16 cellular contexts compared by ENCODE assay signal in genomic region chr2:97715951-97716694, GRCh38. TPM values are rescaled to one million over a fixed set of nuclear protein-coding genes. Genes with fewer than 3 reads are reported as not detected.
DNase-seq lines count a peak whose midpoint lies in the region; ATAC-seq and TF ChIP-seq lines count a peak whose summit lies in the region.
"Had no signal": no experiment of that assay in that cellular context is flagged by ENCODE, and none has a peak within 500 bp of the region (broad histone marks: within the 10 kb centered on the region; RNA-seq: fewer than 3 reads in every experiment).

No MANE protein-coding gene starts in this region.

- BruUV-seq in mammary epithelial cell (replicated peaks; lab: Mats Ljungman, UMichigan): no TSS peak

- CTCF ChIA-PET in mammary epithelial cell (lab: Charles Lee; ENCODE audit: low non-redundant PET): no interaction called here

- WGBS in heart right ventricle, 2 donors: 83 to 85% methylated on average over 9 of the region's 9 CpGs
- WGBS in mammary epithelial cell (ENCODE audit: low coverage, missing lambda C conversion rate): 67% methylated on average over 6 of the region's 9 CpGs

- TF ChIP-seq CTCF in heart right ventricle (IDR thresholded peaks at IDR 0.05): no peak
- no peak for TF ChIP-seq CTCF in type B pancreatic cell (conservative IDR thresholded peaks at IDR 0.05)
- no peak for TF ChIP-seq CTCF in mammary epithelial cell (conservative IDR thresholded peaks at IDR 0.05 in 1 of 2, IDR thresholded peaks at IDR 0.05 in 1 of 2; ENCODE audit: extremely low read depth in 1 of 2, insufficient read depth in 1 of 2, low read depth in 1 of 2, low read length in 2 of 2)

- H3K9ac ChIP-seq in mammary epithelial cell (ENCODE audit: insufficient read depth, low read length): no peak overlapping the region
- H3K9ac ChIP-seq: parathyroid adenoma had no signal

- no peaks in the 10 kb centered on the region for H3K79me2 ChIP-seq in mammary epithelial cell (ENCODE audit: insufficient read depth, low read length)
- H3K79me2 ChIP-seq: parathyroid adenoma had no signal

- H3K27me3 ChIP-seq in heart right ventricle (no peaks in the 10 kb centered on the region), mammary epithelial cell (ENCODE audit: insufficient read depth, low read length) (no peaks in the 10 kb centered on the region)
- H3K27me3 ChIP-seq: brain microvascular endothelial cell, thyroid gland had no signal

- no peak overlapping the region for H3K4me2 ChIP-seq in mammary epithelial cell (ENCODE audit: insufficient read depth, low read depth, low read length)

- H3K9me3 Mint-ChIP-seq in activated T-cell treated with anti-CD3 and anti-CD28 coated beads, Interleukin-2, amount 50 U/mL, for 72 hours: no peaks in the 10 kb centered on the region
- H3K9me3 Mint-ChIP-seq in type B pancreatic cell: no peaks in the 10 kb centered on the region

- H3K4me3 ChIP-seq in heart right ventricle (peak overlapping the region in 1 of 10 donors; percentile 51), mammary epithelial cell (replicated peaks in 1 of 3; ENCODE audit: insufficient read depth in 1 of 3, low read depth in 2 of 3, low read length in 3 of 3) (no peak overlapping the region)
- H3K4me3 ChIP-seq: thyroid gland had no signal

- no peaks in the 10 kb centered on the region for H4K20me1 ChIP-seq in mammary epithelial cell (ENCODE audit: insufficient read depth, low read length)

- H3K36me3 Mint-ChIP-seq in activated T-cell treated with anti-CD3 and anti-CD28 coated beads, Interleukin-2, amount 50 U/mL, for 72 hours (ENCODE audit: insufficient read depth in 2 of 2): peaks cover 7 to 26% of the 10 kb centered on the region in 2 donors
- H3K36me3 Mint-ChIP-seq in type B pancreatic cell: no peaks in the 10 kb centered on the region

- H3K27ac ChIP-seq in heart right ventricle (peak overlapping the region in 1 of 10 donors; percentile 80), mammary epithelial cell (ENCODE audit: insufficient read depth, low read depth, low read length) (no peak overlapping the region)
- H3K27ac ChIP-seq: brain microvascular endothelial cell, parathyroid adenoma, thyroid gland had no signal

- no peaks in the 10 kb centered on the region for H3K27me3 Mint-ChIP-seq in activated T-cell treated with anti-CD3 and anti-CD28 coated beads, Interleukin-2, amount 50 U/mL, for 72 hours (ENCODE audit: low read depth)
- H3K27me3 Mint-ChIP-seq in type B pancreatic cell: peaks cover 3% of the 10 kb centered on the region

- H3K4me1 ChIP-seq in heart right ventricle (peaks cover 0 to 12% (median 0%) of the 10 kb centered on the region in 9 donors), mammary epithelial cell (ENCODE audit: insufficient read depth, low read length) (no peaks in the 10 kb centered on the region)
- H3K4me1 ChIP-seq: thyroid gland had no signal

- peaks cover 96% of the 10 kb centered on the region for H3K4me1 Mint-ChIP-seq in activated T-cell treated with anti-CD3 and anti-CD28 coated beads, Interleukin-2, amount 50 U/mL, for 72 hours (ENCODE audit: low read depth)
- H3K4me1 Mint-ChIP-seq in type B pancreatic cell (ENCODE audit: unreplicated experiment): peaks cover 37% of the 10 kb centered on the region

- ATAC-seq in Right ventricle myocardium inferior: no peak
- no peak for ATAC-seq in heart right ventricle
- no peak for ATAC-seq in activated T-cell treated with anti-CD3 and anti-CD28 coated beads, Interleukin-2, amount 50 U/mL, for 72 hours (replicated peaks in 1 of 2)
- ATAC-seq: HCT116 had no signal

- dilution Hi-C loops in mammary epithelial cell (cut with HindIII; ENCODE audit: low sequenced_read_pairs): no loop called here

- no peak overlapping the region for H2AFZ ChIP-seq in mammary epithelial cell (ENCODE audit: low read depth, low read length)
- H2AFZ ChIP-seq: parathyroid adenoma had no signal

- no peaks in the 10 kb centered on the region for H3K36me3 ChIP-seq in heart right ventricle
- H3K36me3 ChIP-seq in mammary epithelial cell (ENCODE audit: insufficient read depth, low read length): no peaks in the 10 kb centered on the region
- H3K36me3 ChIP-seq: brain microvascular endothelial cell, thyroid gland had no signal

- peak overlapping the region; percentile 93 to 96 for H3K4me3 Mint-ChIP-seq in activated T-cell treated with anti-CD3 and anti-CD28 coated beads, Interleukin-2, amount 50 U/mL, for 72 hours
- no peak overlapping the region for H3K4me3 Mint-ChIP-seq in type B pancreatic cell

- in situ Hi-C loops in mammary epithelial cell (cut with MboI; ENCODE audit: low sequenced_read_pairs in 2 of 2): loop anchor here in 1 of 2 donors (25.0 kb wide), 1 partner anchor 671 kb away; no protein-coding TSS in a partner anchor

- intact Hi-C loops in Right ventricle myocardium inferior (cut with DNase I): no loop called here
- intact Hi-C loops in heart right ventricle (cut with DNase I): loop anchor here in 1 of 10 donors (10.0 kb wide), 1 partner anchor 669 kb away; no protein-coding TSS in a partner anchor
- intact Hi-C loops in mammary epithelial cell (cut with micrococcal nuclease): no loop called here

- no peaks in the 10 kb centered on the region for H3K9me3 ChIP-seq in heart right ventricle
- H3K9me3 ChIP-seq in mammary epithelial cell (replicated peaks; ENCODE audit: insufficient read depth, low read length): no peaks in the 10 kb centered on the region
- H3K9me3 ChIP-seq: thyroid gland had no signal

- peak overlapping the region; percentile 97 for H3K27ac Mint-ChIP-seq in activated T-cell treated with anti-CD3 and anti-CD28 coated beads, Interleukin-2, amount 50 U/mL, for 72 hours
- H3K27ac Mint-ChIP-seq in type B pancreatic cell: peak overlapping the region; percentile 40

- DNase-seq in Right ventricle myocardium inferior (ENCODE audit: missing footprints): peak; percentile 59
- DNase-seq in heart right ventricle: no peak
- no peak for DNase-seq in activated T-cell treated with anti-CD3 and anti-CD28 coated beads, Interleukin-2, amount 50 U/mL, for 72 hours
- DNase-seq in mesenteric fat pad (ENCODE audit: low spot score): peak; percentile 51
- no peak for DNase-seq in type B pancreatic cell (ENCODE audit: extremely low spot score, unreplicated experiment)
- no peak for DNase-seq in mammary epithelial cell
- DNase-seq in NCI-H345 treated with DMSO at 0.1 percent for 48 hours (lab: John Stamatoyannopoulos, UW; ENCODE audit: unreplicated experiment): no peak
- no peak for DNase-seq in glomerular visceral epithelial cell (ENCODE audit: extremely low spot score)
- DNase-seq: brain microvascular endothelial cell; effector CD8-positive, alpha-beta T cell; NCI-H1048; thyroid gland had no signal

RNA-seq across cellular contexts. Expression of gene ZAP70, which starts 2.7 kb away (rescaled TPM):
- total RNA-seq in Right ventricle myocardium inferior (1.6 TPM), heart right ventricle (1 to 10 TPM in 3 of 10 donors, under 1 TPM in 7; 0.42 to 8.7 (median 0.67) TPM), mesenteric fat pad (1.3 TPM), type B pancreatic cell (ENCODE audit: low replicate concordance) (1.2 and 2.5 TPM in 2 replicates), mammary epithelial cell (under 1 TPM in 1 of 2 donors, not detected in 1; 0.17 TPM)
- polyA plus RNA-seq in heart right ventricle (1 to 10 TPM in 1 of 2 donors, under 1 TPM in 1; 0.61 to 1.3 TPM), mammary epithelial cell (0.06 TPM)
- total RNA-seq in activated T-cell treated with anti-CD3 and anti-CD28 coated beads, Interleukin-2, amount 50 U/mL, for 72 hours: 100 to 1,000 TPM; 164 to 190 TPM
- polyA minus RNA-seq in mammary epithelial cell: not detected
- total RNA-seq: fibroblast of villous mesenchyme, lung microvascular endothelial cell had no signal

RNA-seq across cellular contexts. Expression of gene C2orf92, which starts 46.6 kb away (rescaled TPM):
- total RNA-seq in Right ventricle myocardium inferior (1.1 TPM), heart right ventricle (1 to 10 TPM; 1.5 to 4.4 (median 2.9) TPM), mesenteric fat pad (5.9 TPM), type B pancreatic cell (ENCODE audit: low replicate concordance) (9.0 and 11.5 TPM in 2 replicates), mammary epithelial cell (1 to 10 TPM; 1.5 to 2.8 TPM)
- polyA plus RNA-seq in heart right ventricle (10 to 100 TPM in 1 of 2 donors, under 1 TPM in 1; 0.83 to 25.4 TPM), mammary epithelial cell (0.84 TPM)
- 10 to 100 TPM; 15.2 to 18.0 TPM for total RNA-seq in activated T-cell treated with anti-CD3 and anti-CD28 coated beads, Interleukin-2, amount 50 U/mL, for 72 hours
- polyA minus RNA-seq in mammary epithelial cell: not detected

RNA-seq across cellular contexts. Expression of gene ACTR1B, which starts 52.3 kb away (rescaled TPM):
- 60.3 TPM for total RNA-seq in Right ventricle myocardium inferior
- 10 to 100 TPM; 62.8 to 78.1 (median 71.4) TPM for total RNA-seq in heart right ventricle
- polyA plus RNA-seq in heart right ventricle: 10 to 100 TPM; 43.4 to 87.5 TPM
- total RNA-seq in activated T-cell treated with anti-CD3 and anti-CD28 coated beads, Interleukin-2, amount 50 U/mL, for 72 hours: 100 to 1,000 TPM; 123 to 129 TPM
- 47.6 TPM for total RNA-seq in mesenteric fat pad
- total RNA-seq in type B pancreatic cell (ENCODE audit: low replicate concordance): 59.5 and 69.0 TPM in 2 replicates
- total RNA-seq in mammary epithelial cell: 10 to 100 TPM; 51.8 to 56.4 TPM
- polyA plus RNA-seq in mammary epithelial cell: 48.5 TPM
- 35.4 TPM for polyA minus RNA-seq in mammary epithelial cell

Comparison
In these comparisons a context has a peak if more than half of its experiments do, and no peak if none do; other contexts are left out.
1. DNase-seq: peak in Right ventricle myocardium inferior (single experiment) and mesenteric fat pad (single experiment); none in heart right ventricle (0 of 2), activated T-cell treated with anti-CD3 and anti-CD28 coated beads, Interleukin-2, amount 50 U/mL, for 72 hours (0 of 2), type B pancreatic cell (single experiment), mammary epithelial cell (single experiment), NCI-H345 treated with DMSO at 0.1 percent for 48 hours (single experiment) and glomerular visceral epithelial cell (single experiment).
2. RNA of gene ZAP70, which starts 2.7 kb away (total RNA-seq): 164 to 190 TPM in activated T-cell treated with anti-CD3 and anti-CD28 coated beads, Interleukin-2, amount 50 U/mL, for 72 hours; 1.2 to 2.5 TPM in type B pancreatic cell, 1.6 TPM in Right ventricle myocardium inferior (single experiment), 1.3 TPM in mesenteric fat pad (single experiment), 0.42 to 8.7 TPM in heart right ventricle and 0.17 TPM in mammary epithelial cell; every median in the first group is over 10 times any median in the second.